ENCODE assay signal across 8 cellular contexts in genomic region chr4:110621839-110622751, GRCh38. TPM values are rescaled to one million over a fixed set of nuclear protein-coding genes. Genes with fewer than 3 reads are reported as not detected.
DNase-seq lines count a peak whose midpoint lies in the region; TF ChIP-seq lines count a peak whose summit lies in the region.

No MANE protein-coding gene starts in this region.

- H3K36me3 ChIP-seq in iPS-20b (ENCODE audit: insufficient read depth, low read depth, low read length), result no peaks in the 10 kb centered on the region
- no peaks in the 10 kb centered on the region for H3K36me3 ChIP-seq in suprapubic skin

- H3K27ac Mint-ChIP-seq in activated CD4-positive, alpha-beta T cell treated with anti-CD3 and anti-CD28 coated beads, Interleukin-2, amount 10 ng/mL, durations not matched to agents 24 days and 14 days, result peak overlapping the region; percentile 34
- H3K27ac Mint-ChIP-seq in activated naive CD8-positive, alpha-beta T cell, result no peak overlapping the region

- no peak for TF ChIP-seq POLR2A in suprapubic skin (IDR thresholded peaks at IDR 0.05)

- TF ChIP-seq EP300 in suprapubic skin (IDR thresholded peaks at IDR 0.05), result no peak

- H3K27me3 ChIP-seq in iPS-20b (ENCODE audit: insufficient read depth, low read length), result peaks cover 100% of the 10 kb centered on the region
- H3K27me3 ChIP-seq in suprapubic skin, result peaks cover 96% of the 10 kb centered on the region

- H3K9me3 ChIP-seq in iPS-20b (ENCODE audit: insufficient read depth, low read depth, low read length) (no peaks in the 10 kb centered on the region), suprapubic skin (no peaks in the 10 kb centered on the region)

- H3K27ac ChIP-seq in iPS-20b (ENCODE audit: low read length), result no peak overlapping the region
- H3K27ac ChIP-seq in suprapubic skin, result no peak overlapping the region

- H3K4me1 Mint-ChIP-seq in activated CD4-positive, alpha-beta T cell treated with anti-CD3 and anti-CD28 coated beads, Interleukin-2, amount 10 ng/mL, durations not matched to agents 24 days and 14 days, result peaks cover 6% of the 10 kb centered on the region
- peaks cover 43% of the 10 kb centered on the region for H3K4me1 Mint-ChIP-seq in activated naive CD8-positive, alpha-beta T cell (ENCODE audit: low read depth)

- peaks cover 22% of the 10 kb centered on the region for H3K9me3 Mint-ChIP-seq in activated CD4-positive, alpha-beta T cell treated with anti-CD3 and anti-CD28 coated beads, Interleukin-2, amount 10 ng/mL, durations not matched to agents 24 days and 14 days
- peaks cover 3% of the 10 kb centered on the region for H3K9me3 Mint-ChIP-seq in activated naive CD8-positive, alpha-beta T cell (ENCODE audit: low read depth)

- H3K36me3 Mint-ChIP-seq in activated CD4-positive, alpha-beta T cell treated with anti-CD3 and anti-CD28 coated beads, Interleukin-2, amount 10 ng/mL, durations not matched to agents 24 days and 14 days (ENCODE audit: low read depth), result peaks cover 3% of the 10 kb centered on the region
- H3K36me3 Mint-ChIP-seq in activated naive CD8-positive, alpha-beta T cell, result peaks cover 4% of the 10 kb centered on the region

- intact Hi-C loops in activated CD4-positive, alpha-beta T cell treated with anti-CD3 and anti-CD28 coated beads, Interleukin-2, amount 10 ng/mL, durations not matched to agents 24 days and 14 days (cut with micrococcal nuclease), result loop anchor here (1.0 kb wide), 2 partner anchors 8 to 11 kb away; no protein-coding TSS in a partner anchor

- H3K9ac ChIP-seq in iPS-20b (ENCODE audit: low read depth, low read length), result no peak overlapping the region

- H3K4me3 ChIP-seq in iPS-20b (ENCODE audit: low read length) (peak overlapping the region; percentile 63), suprapubic skin (peak overlapping the region; percentile 54)

- H3K4me1 ChIP-seq in iPS-20b (ENCODE audit: insufficient read depth, low read length), result peaks cover 15% of the 10 kb centered on the region; the same call in 1 of the 2 replicates
- H3K4me1 ChIP-seq in suprapubic skin, result peaks cover 36% of the 10 kb centered on the region

- peak; percentile 61 for DNase-seq in activated CD4-positive, alpha-beta T cell treated with anti-CD3 and anti-CD28 coated beads, Interleukin-2, amount 10 ng/mL, durations not matched to agents 24 days and 14 days
- no peak for DNase-seq in activated CD4-positive, alpha-beta T cell treated with anti-CD3 and anti-CD28 coated beads for 1 hour
- DNase-seq in suprapubic skin (ENCODE audit: low spot score in 2 of 2), result no peak
- DNase-seq in activated gamma-delta T cell treated with Interleukin-2 at 50 U/mL for 16 hours, result no peak
- DNase-seq in NCI-H1694 treated with DMSO at 0.1 percent for 48 hours (lab: John Stamatoyannopoulos, UW), result no peak
- DNase-seq in GM19238 (ENCODE audit: insufficient read length, low spot score), result no peak

- H3K27me3 Mint-ChIP-seq in activated CD4-positive, alpha-beta T cell treated with anti-CD3 and anti-CD28 coated beads, Interleukin-2, amount 10 ng/mL, durations not matched to agents 24 days and 14 days, result peaks cover 92% of the 10 kb centered on the region
- peaks cover 70% of the 10 kb centered on the region for H3K27me3 Mint-ChIP-seq in activated naive CD8-positive, alpha-beta T cell

- H3K4me3 Mint-ChIP-seq in activated CD4-positive, alpha-beta T cell treated with anti-CD3 and anti-CD28 coated beads, Interleukin-2, amount 10 ng/mL, durations not matched to agents 24 days and 14 days, result peak overlapping the region; percentile 67
- H3K4me3 Mint-ChIP-seq in activated naive CD8-positive, alpha-beta T cell, result peak overlapping the region; percentile 72

- no peak for TF ChIP-seq CTCF in suprapubic skin (IDR thresholded peaks at IDR 0.05)

- WGBS in suprapubic skin, result 27% methylated on average over 38 of the region's 73 CpGs

RNA-seq across cellular contexts. Expression of gene PITX2, which starts 0.8 kb away (rescaled TPM):
- 0.09 TPM in 1 of 2 replicates, not detected in the other for total RNA-seq in activated CD4-positive, alpha-beta T cell treated with anti-CD3 and anti-CD28 coated beads, Interleukin-2, amount 10 ng/mL, durations not matched to agents 24 days and 14 days
- total RNA-seq in suprapubic skin, result 1 to 10 TPM in 3 of 4 donors, under 1 TPM in 1; 0.48 to 8.3 (median 4.1) TPM
